In genomic region chr10:99467236-99467999, GRCh38 we compare ENCODE assay signal across 21 cellular contexts. TPM values are rescaled to one million over a fixed set of nuclear protein-coding genes. Genes with fewer than 3 reads are reported as not detected.
DNase-seq lines count a peak whose midpoint lies in the region; ATAC-seq and TF ChIP-seq lines count a peak whose summit lies in the region.
"Had no signal": no experiment of that assay in that cellular context is flagged by ENCODE, and none has a peak within 500 bp of the region (broad histone marks: within the 10 kb centered on the region; RNA-seq: fewer than 3 reads in every experiment).

No MANE protein-coding gene starts in this region.

- H3K36me3 ChIP-seq in heart right ventricle (no peaks in the 10 kb centered on the region), mesendoderm (ENCODE audit: control insufficient read depth, insufficient read depth, low read length) (no peaks in the 10 kb centered on the region)
- H3K36me3 ChIP-seq: tibial nerve had no signal

- H3K27me3 ChIP-seq in heart right ventricle, result peaks cover 0 to 55% (median 20%) of the 10 kb centered on the region in 7 donors
- no peaks in the 10 kb centered on the region for H3K27me3 ChIP-seq in mesendoderm (ENCODE audit: insufficient read depth, low read length, poor library complexity)

- H3K23ac ChIP-seq in mesendoderm (ENCODE audit: low read length), result no peak overlapping the region

- no peak overlapping the region for H2BK120ac ChIP-seq in mesendoderm (ENCODE audit: low read depth, low read length)

- no peak for DNase-seq in heart right ventricle
- no peak for DNase-seq in Right ventricle myocardium superior
- DNase-seq in dermis microvascular lymphatic vessel endothelial cell (ENCODE audit: low read depth in 2 of 2), result peak; percentile 17 to 97
- peak; percentile 33 for DNase-seq in mesendoderm
- DNase-seq in stimulated activated naive B cell treated with anti-CD40 and anti-IgM and Interleukin-4, amounts not matched to agents 10 μg/mL and 1 μg/mL and 100 μg/mL, for 72 hours, result no peak
- no peak for DNase-seq in G401 (ENCODE audit: low spot score)
- DNase-seq in chondrocyte (ENCODE audit: low spot score), result no peak
- DNase-seq: activated B cell treated with CpG ODN at 0.5 μM for 24 hours; activated CD8-positive, alpha-beta memory T cell treated with anti-CD3 and anti-CD28 coated beads for 24 hours; foreskin melanocyte; GM23248; naive B cell; NK-92 treated with Interleukin-12 subunit alpha and Interleukin-12 subunit beta, amount 100 ng/mL, for 24 hours; stimulated activated CD4-positive, alpha-beta T cell treated with anti-CD3 and anti-CD28 coated beads, Interleukin-12 subunit alpha, Interleukin-12 subunit beta, amount 100 ng/mL, for 4 hours had no signal

- H3K79me1 ChIP-seq in mesendoderm (ENCODE audit: low read length), result no peaks in the 10 kb centered on the region

- no peak overlapping the region for H3K4me3 Mint-ChIP-seq in stimulated activated naive B cell treated with anti-CD40 and anti-IgM and Interleukin-4, amounts not matched to agents 10 μg/mL and 1 μg/mL and 100 μg/mL, for 72 hours
- H3K4me3 Mint-ChIP-seq in chondrocyte (ENCODE audit: unreplicated experiment), result no peak overlapping the region
- H3K4me3 Mint-ChIP-seq: activated B cell treated with CpG ODN at 0.5 μM for 24 hours; activated T-helper 17 cell treated with anti-CD3 and anti-CD28 coated beads, Interleukin-2, amount 50 U/mL, for 72 hours; stimulated activated memory B cell treated with anti-CD40 and anti-IgM and Interleukin-4, amounts not matched to agents 10 μg/mL and 1 μg/mL and 100 μg/mL, for 72 hours; T-helper 1 cell treated with Interleukin-12 subunit alpha and Interleukin-12 subunit beta and Interleukin-4 antibody, amounts not matched to agents 30 μg/mL and 1 μg/mL, for 36 hours had no signal

- 66 to 70% methylated on average over 14 of the region's 14 CpGs for WGBS in heart right ventricle, 2 donors
- no CpG with 5 or more reads among the region's 14 CpGs for WGBS in mesendoderm (ENCODE audit: extremely low coverage, insufficient coverage, low lambda C conversion rate)

- H3K18ac ChIP-seq in mesendoderm (ENCODE audit: low read length), result no peak overlapping the region

- intact Hi-C loops in heart right ventricle (cut with DNase I) (no loop called here), Right ventricle myocardium superior (cut with DNase I) (no loop called here)

- H2BK5ac ChIP-seq in mesendoderm (ENCODE audit: low read length), result no peak overlapping the region

- no peak overlapping the region for H3K4me2 ChIP-seq in mesendoderm (ENCODE audit: low read length)

- no peak overlapping the region for H3K9ac ChIP-seq in mesendoderm (ENCODE audit: low read length)
- H3K9ac ChIP-seq: GM23248 had no signal

- no peak overlapping the region for H2BK15ac ChIP-seq in mesendoderm (replicated peaks; ENCODE audit: low read depth)

- no peak overlapping the region for H3K27ac Mint-ChIP-seq in stimulated activated naive B cell treated with anti-CD40 and anti-IgM and Interleukin-4, amounts not matched to agents 10 μg/mL and 1 μg/mL and 100 μg/mL, for 72 hours
- no peak overlapping the region for H3K27ac Mint-ChIP-seq in chondrocyte (ENCODE audit: unreplicated experiment)
- H3K27ac Mint-ChIP-seq: activated B cell treated with CpG ODN at 0.5 μM for 24 hours; activated T-helper 17 cell treated with anti-CD3 and anti-CD28 coated beads, Interleukin-2, amount 50 U/mL, for 72 hours; naive B cell; stimulated activated memory B cell treated with anti-CD40 and anti-IgM and Interleukin-4, amounts not matched to agents 10 μg/mL and 1 μg/mL and 100 μg/mL, for 72 hours; T-helper 1 cell treated with Interleukin-12 subunit alpha and Interleukin-12 subunit beta and Interleukin-4 antibody, amounts not matched to agents 30 μg/mL and 1 μg/mL, for 36 hours had no signal

- H3K9me3 Mint-ChIP-seq in stimulated activated naive B cell treated with anti-CD40 and anti-IgM and Interleukin-4, amounts not matched to agents 10 μg/mL and 1 μg/mL and 100 μg/mL, for 72 hours, result no peaks in the 10 kb centered on the region
- no peaks in the 10 kb centered on the region for H3K9me3 Mint-ChIP-seq in chondrocyte (ENCODE audit: low read depth)
- H3K9me3 Mint-ChIP-seq: activated B cell treated with CpG ODN at 0.5 μM for 24 hours; activated T-helper 17 cell treated with anti-CD3 and anti-CD28 coated beads, Interleukin-2, amount 50 U/mL, for 72 hours; naive B cell; stimulated activated memory B cell treated with anti-CD40 and anti-IgM and Interleukin-4, amounts not matched to agents 10 μg/mL and 1 μg/mL and 100 μg/mL, for 72 hours; T-helper 1 cell treated with Interleukin-12 subunit alpha and Interleukin-12 subunit beta and Interleukin-4 antibody, amounts not matched to agents 30 μg/mL and 1 μg/mL, for 36 hours had no signal

- H3K79me2 ChIP-seq in mesendoderm (ENCODE audit: control insufficient read depth, insufficient read depth, low read length), result no peaks in the 10 kb centered on the region

- no peaks in the 10 kb centered on the region for H3K9me3 ChIP-seq in heart right ventricle
- H3K9me3 ChIP-seq: tibial nerve had no signal

- peaks cover 30 to 70% of the 10 kb centered on the region in 2 donors for H3K27me3 Mint-ChIP-seq in stimulated activated naive B cell treated with anti-CD40 and anti-IgM and Interleukin-4, amounts not matched to agents 10 μg/mL and 1 μg/mL and 100 μg/mL, for 72 hours
- H3K27me3 Mint-ChIP-seq in chondrocyte (ENCODE audit: low read depth), result peaks cover 38% of the 10 kb centered on the region

- no peak overlapping the region for H3K4ac ChIP-seq in mesendoderm (ENCODE audit: low read depth, low read length)

- H3K36me3 Mint-ChIP-seq in stimulated activated naive B cell treated with anti-CD40 and anti-IgM and Interleukin-4, amounts not matched to agents 10 μg/mL and 1 μg/mL and 100 μg/mL, for 72 hours, result no peaks in the 10 kb centered on the region
- H3K36me3 Mint-ChIP-seq in chondrocyte (ENCODE audit: low read depth), result no peaks in the 10 kb centered on the region
- H3K36me3 Mint-ChIP-seq: naive B cell; stimulated activated memory B cell treated with anti-CD40 and anti-IgM and Interleukin-4, amounts not matched to agents 10 μg/mL and 1 μg/mL and 100 μg/mL, for 72 hours had no signal

- in situ Hi-C loops in G401 (cut with HindIII; ENCODE audit: low sequenced_read_pairs), result no loop called here

- H4K5ac ChIP-seq in mesendoderm (ENCODE audit: low read length), result no peak overlapping the region

- H3K4me3 ChIP-seq in heart right ventricle (no peak overlapping the region), mesendoderm (ENCODE audit: low read length) (no peak overlapping the region)
- H3K4me3 ChIP-seq: GM23248, K562, tibial nerve had no signal

- H3K4me1 Mint-ChIP-seq in stimulated activated naive B cell treated with anti-CD40 and anti-IgM and Interleukin-4, amounts not matched to agents 10 μg/mL and 1 μg/mL and 100 μg/mL, for 72 hours, result peaks cover 2 to 6% of the 10 kb centered on the region in 2 donors
- H3K4me1 Mint-ChIP-seq in chondrocyte (ENCODE audit: low read depth), result no peaks in the 10 kb centered on the region
- H3K4me1 Mint-ChIP-seq: activated B cell treated with CpG ODN at 0.5 μM for 24 hours; activated T-helper 17 cell treated with anti-CD3 and anti-CD28 coated beads, Interleukin-2, amount 50 U/mL, for 72 hours had no signal

- H4K8ac ChIP-seq in mesendoderm (ENCODE audit: low read depth, low read length), result no peak overlapping the region

- no peak overlapping the region for H3K27ac ChIP-seq in heart right ventricle
- no peak overlapping the region for H3K27ac ChIP-seq in mesendoderm (ENCODE audit: low read depth, low read length)
- H3K27ac ChIP-seq: C4-2B, GM23248, tibial nerve had no signal

- TF ChIP-seq CTCF in heart right ventricle (IDR thresholded peaks at IDR 0.05) (no peak), chondrocyte (IDR thresholded peaks at IDR 0.05) (no peak)

- ATAC-seq in heart right ventricle, result peak in 6 of 8 donors; percentile 14 to 53 (median 39)
- no peak for ATAC-seq in Right ventricle myocardium superior (ENCODE audit: poor library complexity)
- ATAC-seq in stimulated activated naive B cell treated with anti-CD40 and anti-IgM and Interleukin-4, amounts not matched to agents 10 μg/mL and 1 μg/mL and 100 μg/mL, for 72 hours (replicated peaks), result no peak
- no peak for ATAC-seq in GM19023 (IDR thresholded peaks at IDR 0.05; ENCODE audit: unreplicated experiment)
- ATAC-seq: activated T-helper 17 cell treated with anti-CD3 and anti-CD28 coated beads, Interleukin-2, amount 50 U/mL, for 72 hours; K562; stimulated activated memory B cell treated with anti-CD40 and anti-IgM and Interleukin-4, amounts not matched to agents 10 μg/mL and 1 μg/mL and 100 μg/mL, for 72 hours had no signal

- peaks cover 0 to 4% (median 0%) of the 10 kb centered on the region in 9 donors for H3K4me1 ChIP-seq in heart right ventricle
- H3K4me1 ChIP-seq in mesendoderm (ENCODE audit: control insufficient read depth, low read depth, low read length), result no peaks in the 10 kb centered on the region
- H3K4me1 ChIP-seq: tibial nerve had no signal

- no peak overlapping the region for H3K56ac ChIP-seq in mesendoderm (ENCODE audit: low read length)

- no peak overlapping the region for H2AK5ac ChIP-seq in mesendoderm (ENCODE audit: low read length)

RNA-seq across cellular contexts. Expression of gene GOT1, which starts 37.0 kb away (rescaled TPM):
- total RNA-seq in heart right ventricle, result 100 to 1,000 TPM; 362 to 669 (median 586) TPM
- 100 to 1,000 TPM; 114 to 344 TPM for polyA plus RNA-seq in heart right ventricle
- 516 TPM for total RNA-seq in Right ventricle myocardium superior
- 22.3 and 23.4 TPM in 2 replicates for total RNA-seq in dermis microvascular lymphatic vessel endothelial cell
- polyA plus RNA-seq in mesendoderm (2013, experiment 1 of 2), result 39.0 TPM
- polyA plus RNA-seq in mesendoderm (2013, experiment 2 of 2), result 41.3 TPM
- total RNA-seq in G401 (2014; rRNA removed; shearing (Covaris generic)), result 14.8 and 18.0 TPM in 2 replicates
- total RNA-seq in chondrocyte, result 18.3 to 38.9 TPM (median 34.2 TPM) in 3 replicates

Comparison
In these comparisons a context has a peak if more than half of its experiments do, and no peak if none do; other contexts are left out.
1. ATAC-seq: peak in heart right ventricle (6 of 8); none in Right ventricle myocardium superior (single experiment), stimulated activated naive B cell treated with anti-CD40 and anti-IgM and Interleukin-4, amounts not matched to agents 10 μg/mL and 1 μg/mL and 100 μg/mL, for 72 hours (0 of 2) and GM19023 (single experiment).
2. DNase-seq: peak in dermis microvascular lymphatic vessel endothelial cell (2 of 2) and mesendoderm (single experiment); none in heart right ventricle (0 of 2), Right ventricle myocardium superior (single experiment), stimulated activated naive B cell treated with anti-CD40 and anti-IgM and Interleukin-4, amounts not matched to agents 10 μg/mL and 1 μg/mL and 100 μg/mL, for 72 hours (single experiment), G401 (single experiment) and chondrocyte (single experiment).